In the genomic region with DNA sequence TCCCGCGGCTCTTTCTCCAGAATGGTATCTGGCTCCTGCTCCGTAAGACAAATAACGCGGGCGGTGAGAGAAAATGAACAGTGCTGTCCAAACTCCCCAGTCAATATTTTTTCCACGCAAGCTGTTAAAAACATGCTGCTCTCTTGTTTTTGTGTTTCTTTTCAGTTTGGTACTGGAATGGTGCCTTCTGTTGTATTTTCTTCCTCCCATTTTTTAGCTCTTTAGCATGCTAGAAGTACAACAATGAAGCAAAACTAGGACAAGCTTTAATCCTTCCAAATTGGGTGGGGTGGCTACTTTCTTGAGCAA, we compare ENCODE assay signal across 8 cellular contexts. TPM values are rescaled to one million over a fixed set of nuclear protein-coding genes. Genes with fewer than 3 reads are reported as not detected.
A peak's percentile ranks its signal among the peaks of the same experiment; 100 is the strongest.
DNase-seq lines count a peak whose midpoint lies in the region; ATAC-seq and TF ChIP-seq lines count a peak whose summit lies in the region.

No MANE protein-coding gene starts in this region.

- H3K4me3 ChIP-seq in NT2/D1 (ENCODE audit: insufficient read length, low read depth), result peak overlapping the region; percentile 56
- peak overlapping the region; percentile 95 for H3K4me3 ChIP-seq in endodermal cell (ENCODE audit: low read length)
- H3K4me3 ChIP-seq in neural progenitor cell, result peak overlapping the region; percentile 92

- H3K36me3 ChIP-seq in NT2/D1 (ENCODE audit: insufficient read depth, insufficient read length, low read length), result peaks cover 30% of the 10 kb centered on the region
- peaks cover 31% of the 10 kb centered on the region for H3K36me3 ChIP-seq in endodermal cell (ENCODE audit: control insufficient read depth, insufficient read depth, low read length)
- H3K36me3 ChIP-seq in neural progenitor cell, result no peaks in the 10 kb centered on the region

- H3K4me1 ChIP-seq in NT2/D1 (ENCODE audit: insufficient read depth, insufficient read length), result no peaks in the 10 kb centered on the region
- H3K4me1 ChIP-seq in endodermal cell (ENCODE audit: control insufficient read depth, insufficient read depth, low read length), result no peaks in the 10 kb centered on the region
- peaks cover 20% of the 10 kb centered on the region for H3K4me1 ChIP-seq in neural progenitor cell

- peaks cover 25% of the 10 kb centered on the region for H3K4me1 Mint-ChIP-seq in endodermal cell
- H3K4me1 Mint-ChIP-seq in neural progenitor cell, result peaks cover 27% of the 10 kb centered on the region

- peak overlapping the region; percentile 74 for H3K4me2 ChIP-seq in neural progenitor cell

- H3K4me3 Mint-ChIP-seq in endodermal cell (peak overlapping the region; percentile 98), neural progenitor cell (peak overlapping the region; percentile 91)

- H3K9me3 Mint-ChIP-seq in endodermal cell (no peaks in the 10 kb centered on the region), neural progenitor cell (no peaks in the 10 kb centered on the region)

- no peaks in the 10 kb centered on the region for H3K27me3 Mint-ChIP-seq in endodermal cell (ENCODE audit: insufficient read depth)
- peaks cover 5% of the 10 kb centered on the region for H3K27me3 Mint-ChIP-seq in neural progenitor cell (ENCODE audit: insufficient read depth, low read depth)

- peaks cover 34% of the 10 kb centered on the region for H4K20me1 ChIP-seq in neural progenitor cell (ENCODE audit: low read depth)

- H3K36me3 Mint-ChIP-seq in endodermal cell (ENCODE audit: low read depth) (peaks cover 27% of the 10 kb centered on the region), neural progenitor cell (peaks cover 4% of the 10 kb centered on the region)

- H3K27me3 ChIP-seq in NT2/D1 (ENCODE audit: insufficient read depth, insufficient read length), result peaks cover 7% of the 10 kb centered on the region
- no peaks in the 10 kb centered on the region for H3K27me3 ChIP-seq in endodermal cell (ENCODE audit: control insufficient read depth, insufficient read depth, low read length, poor library complexity, severe bottlenecking)
- H3K27me3 ChIP-seq in neural progenitor cell, result peaks cover 5% of the 10 kb centered on the region

- H3K27ac Mint-ChIP-seq in endodermal cell (peak overlapping the region; percentile 97), neural progenitor cell (peak overlapping the region; percentile 21)

- peaks cover 25% of the 10 kb centered on the region for H3K79me2 ChIP-seq in neural progenitor cell (ENCODE audit: low read depth)

- no peaks in the 10 kb centered on the region for H3K9me3 ChIP-seq in NT2/D1 (ENCODE audit: insufficient read depth, low read length)
- no peaks in the 10 kb centered on the region for H3K9me3 ChIP-seq in endodermal cell (ENCODE audit: control insufficient read depth, low read length)
- H3K9me3 ChIP-seq in neural progenitor cell (ENCODE audit: low read depth), result no peaks in the 10 kb centered on the region

- peaks cover 35% of the 10 kb centered on the region for H3F3A ChIP-seq in neural progenitor cell (ENCODE audit: low read depth)

- no peak for ATAC-seq in GM18858 (IDR thresholded peaks at IDR 0.05; ENCODE audit: unreplicated experiment)

- H3K9ac ChIP-seq in NT2/D1 (ENCODE audit: insufficient read length, low read depth) (peak overlapping the region; percentile 37), endodermal cell (ENCODE audit: extremely low read depth, low read length, poor library complexity, severe bottlenecking) (peak overlapping the region; percentile 67), neural progenitor cell (no peak overlapping the region)

- H2AFZ ChIP-seq in neural progenitor cell (replicated peaks), result peak overlapping the region; percentile 98

- peak; percentile 82 for DNase-seq in NCI-H2171 treated with DMSO at 0.1 percent for 48 hours (lab: John Stamatoyannopoulos, UW)
- no peak for DNase-seq in NCI-H2171 (lab: John Stamatoyannopoulos, UW)
- DNase-seq in NT2/D1 (ENCODE audit: low read depth, low spot score), result no peak
- DNase-seq in endodermal cell, result no peak
- DNase-seq in neural progenitor cell (ENCODE audit: low spot score), result no peak
- DNase-seq in germinal center (ENCODE audit: low spot score), result no peak
- no peak for DNase-seq in retina

- TF ChIP-seq CTCF in endodermal cell (conservative IDR thresholded peaks at IDR 0.05) (no peak), neural progenitor cell (IDR thresholded peaks at IDR 0.05) (no peak)

- peak overlapping the region; percentile 57 for H3K27ac ChIP-seq in endodermal cell (ENCODE audit: low read depth, low read length)
- peak overlapping the region; percentile 46 for H3K27ac ChIP-seq in neural progenitor cell

- 27 to 29% methylated on average over 4 to 7 of the region's 7 CpGs for WGBS in endodermal cell (ENCODE audit: insufficient coverage in 1 of 2, insufficient read length in 1 of 2), 2 experiments

RNA-seq across cellular contexts. Expression of a gene that starts 0.6 kb away (rescaled TPM):
- total RNA-seq in endodermal cell (10 to 100 TPM; 70.0 to 89.7 TPM), neural progenitor cell (ENCODE audit: low replicate concordance) (47.8 and 68.4 TPM in 2 replicates)
- polyA plus RNA-seq in endodermal cell (2013, experiment 1 of 2), result 36.8 TPM
- 37.3 TPM for polyA plus RNA-seq in endodermal cell (2013, experiment 2 of 2)
